ENCODE assay signal across 22 cellular contexts in genomic region chr3:38687306-38687705, GRCh38. TPM values are rescaled to one million over a fixed set of nuclear protein-coding genes. Genes with fewer than 3 reads are reported as not detected.
"Had no signal": no experiment of that assay in that cellular context is flagged by ENCODE, and none has a peak within 500 bp of the region (broad histone marks: within the 10 kb centered on the region; RNA-seq: fewer than 3 reads in every experiment).

No MANE protein-coding gene starts in this region.

- H3K27me3 ChIP-seq: brain microvascular endothelial cell, esophagus squamous epithelium, heart right ventricle, neutrophil, pancreas, right atrium auricular region, spleen, upper lobe of right lung had no signal

- ATAC-seq: activated CD8-positive, alpha-beta memory T cell treated with anti-CD3 and anti-CD28 coated beads, Interleukin-2, amount 10 ng/mL, durations not matched to agents 7 days and 5 days; heart right ventricle; left cardiac atrium; natural killer cell treated with Interleukin-12 subunit alpha and Interleukin-12 subunit beta and Interleukin-15 and Interleukin-18, amount 100 ng/mL, for 72 hours; pancreas; psoas muscle; stimulated activated naive CD8-positive, alpha-beta T cell treated with anti-CD3 and anti-CD28 coated beads, Interleukin-15, Interleukin-2, amounts not matched to agents 100 U/mL and 50 U/mL, for 24 hours; T-helper 17 cell; upper lobe of right lung had no signal

- H3K27ac ChIP-seq: brain microvascular endothelial cell, esophagus squamous epithelium, heart right ventricle, neutrophil, pancreas, psoas muscle, right atrium auricular region, spleen, upper lobe of right lung had no signal

- H3K4me1 ChIP-seq: esophagus squamous epithelium, heart right ventricle, pancreas, psoas muscle, right atrium auricular region, spleen, upper lobe of right lung had no signal

- DNase-seq: activated CD4-positive, alpha-beta memory T cell treated with anti-CD3 and anti-CD28 coated beads, Interleukin-2, amount 10 ng/mL, durations not matched to agents 7 days and 5 days; activated CD4-positive, alpha-beta T cell treated with anti-CD3 and anti-CD28 coated beads, Interleukin-2, amount 10 ng/mL, durations not matched to agents 24 days and 14 days; activated CD8-positive, alpha-beta memory T cell treated with anti-CD3 and anti-CD28 coated beads, Interleukin-2, amount 10 ng/mL, durations not matched to agents 7 days and 5 days; activated effector memory CD4-positive, alpha-beta T cell treated with anti-CD3 and anti-CD28 coated beads, Interleukin-2, amount 50 U/mL, for 16 hours; activated T-cell treated with anti-CD3 and anti-CD28 coated beads for 4 hours; aorta; brain microvascular endothelial cell; effector memory CD4-positive, alpha-beta T cell; esophagus squamous epithelium; heart right ventricle; islet precursor cell; left cardiac atrium; pancreas; psoas muscle; spleen; stimulated activated CD4-positive, alpha-beta T cell treated with anti-CD3 and anti-CD28 coated beads, Interleukin-4, amount 100 ng/mL, for 1 hour; stimulated activated naive CD8-positive, alpha-beta T cell treated with anti-CD3 and anti-CD28 coated beads, Interleukin-15, Interleukin-2, amounts not matched to agents 100 U/mL and 50 U/mL, for 24 hours; T-helper 17 cell; upper lobe of right lung had no signal

RNA-seq across cellular contexts. Expression of gene SCN5A, which starts 37.8 kb away (rescaled TPM):
- total RNA-seq: activated CD4-positive, alpha-beta T cell treated with anti-CD3 and anti-CD28 coated beads, Interleukin-2, amount 10 ng/mL, durations not matched to agents 24 days and 14 days; activated CD8-positive, alpha-beta memory T cell treated with anti-CD3 and anti-CD28 coated beads, Interleukin-2, amount 10 ng/mL, durations not matched to agents 7 days and 5 days had no signal
